Comparison of ENCODE assay signal across 24 cellular contexts in genomic region chrX:38028300-38028699, GRCh38.
"Had no signal": no experiment of that assay in that cellular context is flagged by ENCODE, and none has a peak within 500 bp of the region (broad histone marks: within the 10 kb centered on the region; RNA-seq: fewer than 3 reads in every experiment).

No MANE protein-coding gene starts in this region.

- H3K27me3 ChIP-seq: neural progenitor cell, ovary, right lobe of liver, sigmoid colon, stomach, thyroid gland, upper lobe of left lung, vagina had no signal

- H3K4me2 ChIP-seq: neural progenitor cell had no signal

- H3K4me3 ChIP-seq: neural progenitor cell, ovary, psoas muscle, right lobe of liver, sigmoid colon, stomach, thoracic aorta, thyroid gland, tibial nerve, upper lobe of left lung, vagina had no signal

- H3K9ac ChIP-seq: neural progenitor cell, parathyroid adenoma had no signal

- DNase-seq: natural killer cell; occipital lobe; ovary; posterior cingulate gyrus; psoas muscle; right cardiac atrium; right lobe of liver; sigmoid colon; small intestine; stimulated activated CD4-positive, alpha-beta T cell treated with anti-CD3 and anti-CD28 coated beads, Interleukin-15, amount 100 ng/mL, for 24 hours; stimulated activated CD4-positive, alpha-beta T cell treated with anti-CD3 and anti-CD28 coated beads, Interleukin-2, amount 100 ng/mL, for 24 hours; stimulated activated CD4-positive, alpha-beta T cell treated with anti-CD3 and anti-CD28 coated beads, Interleukin-2, amount 100 ng/mL, for 48 hours; stimulated activated CD4-positive, alpha-beta T cell treated with anti-CD3 and anti-CD28 coated beads, Interleukin-4, amount 100 ng/mL, for 24 hours; stimulated activated naive B cell treated with anti-CD40 and anti-IgM and Interleukin-4, amounts not matched to agents 10 μg/mL and 1 μg/mL and 100 μg/mL, for 72 hours; stimulated activated naive CD4-positive, alpha-beta T cell treated with Interleukin-2 at 50 U/mL for 16 hours; stomach; thyroid gland; trophoblast cell; upper lobe of left lung had no signal

- H2AFZ ChIP-seq: neural progenitor cell, parathyroid adenoma had no signal

- H3K9me3 ChIP-seq: ovary, psoas muscle, right lobe of liver, sigmoid colon, thoracic aorta, thyroid gland, tibial nerve, vagina had no signal

- H3K4me1 ChIP-seq: neural progenitor cell, parathyroid adenoma, psoas muscle, right lobe of liver, sigmoid colon, stomach, thyroid gland, tibial nerve, upper lobe of left lung, vagina had no signal

- H3K27ac ChIP-seq: neural progenitor cell, ovary, parathyroid adenoma, psoas muscle, right lobe of liver, sigmoid colon, stomach, thoracic aorta, thyroid gland, tibial nerve, upper lobe of left lung, vagina had no signal

- H3K36me3 ChIP-seq: neural progenitor cell, ovary, right lobe of liver, sigmoid colon, stomach, thoracic aorta, thyroid gland, tibial nerve, upper lobe of left lung, vagina had no signal
